Comparison of ENCODE assay signal across 1 cellular context in the genomic region with DNA sequence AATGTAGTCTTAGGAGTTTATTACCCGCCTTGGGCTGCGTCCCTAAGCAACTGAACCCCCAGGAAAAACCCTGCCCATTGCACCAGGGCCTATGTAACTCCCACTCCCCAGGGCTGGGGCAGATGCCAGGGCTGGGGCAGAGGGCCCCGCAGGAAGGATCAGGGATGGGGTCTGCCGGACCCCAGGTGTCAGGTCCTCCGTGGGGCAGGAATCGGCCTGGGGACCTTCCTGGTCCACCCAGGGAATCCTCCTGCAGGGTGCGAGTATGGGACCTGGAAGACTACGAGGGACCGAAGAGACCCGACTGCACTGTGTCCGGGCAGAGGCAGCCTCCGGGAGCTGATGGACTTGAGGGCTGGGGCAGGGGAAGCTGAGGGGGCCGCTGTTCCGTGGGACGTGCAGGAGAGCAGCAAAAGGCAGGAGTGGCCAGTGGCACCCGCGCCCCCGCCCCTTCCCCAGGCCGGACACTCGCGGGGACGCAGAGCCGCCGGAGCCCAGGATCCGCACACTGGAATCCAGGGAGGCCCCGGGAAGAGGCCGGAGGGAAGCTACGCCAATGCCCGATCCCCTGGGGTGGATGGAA.
TF ChIP-seq lines count a peak whose summit lies in the region.

No MANE protein-coding gene starts in this region.

TF ChIP-seq in H1, 55 proteins besides CTCF, POLR2A, EP300 and RAD21:
- TF ChIP-seq CREB1 (IDR thresholded peaks at IDR 0.05), result no peak
- TF ChIP-seq RFX5 (IDR thresholded peaks at IDR 0.05; ENCODE audit: borderline replicate concordance, low read depth, low read length), result no peak
- TF ChIP-seq SP2 (IDR thresholded peaks at IDR 0.05; ENCODE audit: low read length), result no peak
- TF ChIP-seq BRCA1 (IDR thresholded peaks at IDR 0.05; ENCODE audit: low read depth, low read length), result no peak
- TF ChIP-seq KDM4A (IDR thresholded peaks at IDR 0.05; ENCODE audit: low read depth, low read length, severe bottlenecking), result no peak
- no peak for TF ChIP-seq TAF7 (optimal IDR thresholded peaks at IDR 0.05; ENCODE audit: borderline replicate concordance, low read depth, low read length)
- TF ChIP-seq HDAC2 (IDR thresholded peaks at IDR 0.05; ENCODE audit: borderline replicate concordance in 1 of 2, low read depth in 2 of 2, low read length in 2 of 2), result no peak
- no peak for TF ChIP-seq CEBPB (IDR thresholded peaks at IDR 0.05; ENCODE audit: low read depth, low read length)
- TF ChIP-seq, protein P1, sequence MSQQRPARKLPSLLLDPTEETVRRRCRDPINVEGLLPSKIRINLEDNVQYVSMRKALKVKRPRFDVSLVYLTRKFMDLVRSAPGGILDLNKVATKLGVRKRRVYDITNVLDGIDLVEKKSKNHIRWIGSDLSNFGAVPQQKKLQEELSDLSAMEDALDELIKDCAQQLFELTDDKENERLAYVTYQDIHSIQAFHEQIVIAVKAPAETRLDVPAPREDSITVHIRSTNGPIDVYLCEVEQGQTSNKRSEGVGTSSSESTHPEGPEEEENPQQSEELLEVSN (IDR thresholded peaks at IDR 0.05), result no peak
- no peak for TF ChIP-seq TBP (IDR thresholded peaks at IDR 0.05; ENCODE audit: low read depth, low read length)
- TF ChIP-seq EZH2 (IDR thresholded peaks at IDR 0.05; ENCODE audit: low read depth, low read length, severe bottlenecking), result no peak
- TF ChIP-seq, protein P2, sequence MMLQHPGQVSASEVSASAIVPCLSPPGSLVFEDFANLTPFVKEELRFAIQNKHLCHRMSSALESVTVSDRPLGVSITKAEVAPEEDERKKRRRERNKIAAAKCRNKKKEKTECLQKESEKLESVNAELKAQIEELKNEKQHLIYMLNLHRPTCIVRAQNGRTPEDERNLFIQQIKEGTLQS (IDR thresholded peaks at IDR 0.05; ENCODE audit: insufficient read depth, low read depth, low read length), result no peak
- TF ChIP-seq PHF8 (conservative IDR thresholded peaks at IDR 0.05; ENCODE audit: low read depth, low read length), result no peak
- TF ChIP-seq SIN3A (conservative IDR thresholded peaks at IDR 0.05 in 1 of 2, IDR thresholded peaks at IDR 0.05 in 1 of 2; ENCODE audit: low read depth in 1 of 2, low read length in 2 of 2), result no peak
- no peak for TF ChIP-seq HDAC6 (IDR thresholded peaks at IDR 0.05; ENCODE audit: low read depth, low read length)
- no peak for TF ChIP-seq SAP30 (IDR thresholded peaks at IDR 0.05; ENCODE audit: insufficient read depth, insufficient replicate concordance, low read length)
- TF ChIP-seq POLR2AphosphoS5 (IDR thresholded peaks at IDR 0.05; ENCODE audit: low read depth, low read length), result no peak
- TF ChIP-seq JUND (IDR thresholded peaks at IDR 0.05; ENCODE audit: low read length), result no peak
